1 cellular context compared by ENCODE assay signal in genomic region chr14:90576981-90577660, GRCh38.
TF ChIP-seq lines count a peak whose summit lies in the region.

No MANE protein-coding gene starts in this region.

TF ChIP-seq in IMR-90, 13 proteins besides CTCF, POLR2A, EP300 and RAD21 (continued from another document):
- TF ChIP-seq RCOR1 (IDR thresholded peaks at IDR 0.05; ENCODE audit: insufficient replicate concordance, low read length) (no peak), NFE2L2 (IDR thresholded peaks at IDR 0.05; ENCODE audit: low read depth, low read length) (no peak), USF2 (IDR thresholded peaks at IDR 0.05; ENCODE audit: low read depth, low read length) (no peak), FOS (IDR thresholded peaks at IDR 0.05; ENCODE audit: low read depth, low read length) (no peak), MAZ (IDR thresholded peaks at IDR 0.05; ENCODE audit: borderline replicate concordance, low read depth, low read length) (no peak), RFX5 (IDR thresholded peaks at IDR 0.05; ENCODE audit: low read depth, low read length) (no peak), BHLHE40 (IDR thresholded peaks at IDR 0.05; ENCODE audit: low read depth, low read length) (no peak), MAFK (IDR thresholded peaks at IDR 0.05; ENCODE audit: low read depth, low read length) (no peak), CHD1 (IDR thresholded peaks at IDR 0.05; ENCODE audit: low read depth, low read length) (no peak), ELK1 (IDR thresholded peaks at IDR 0.05; ENCODE audit: borderline replicate concordance, low read depth, low read length) (no peak), MXI1 (IDR thresholded peaks at IDR 0.05; ENCODE audit: borderline replicate concordance, low read depth, low read length) (no peak)
TF ChIP-seq in IMR-90: peak in this region for 0.
